14 cellular contexts compared by ENCODE assay signal in genomic region chr1:217275617-217276398, GRCh38.
A peak's percentile ranks its signal among the peaks of the same experiment; 100 is the strongest.
DNase-seq lines count a peak whose midpoint lies in the region; ATAC-seq and TF ChIP-seq lines count a peak whose summit lies in the region.
"Had no signal": no experiment of that assay in that cellular context is flagged by ENCODE, and none has a peak within 500 bp of the region (broad histone marks: within the 10 kb centered on the region; RNA-seq: fewer than 3 reads in every experiment).

No MANE protein-coding gene starts in this region.

- WGBS in heart left ventricle, 4 donors = 54 to 71% (median 67%) methylated on average over 6 of the region's 6 CpGs

- H3K27me3 ChIP-seq in uterus (no peaks in the 10 kb centered on the region), heart left ventricle (no peaks in the 10 kb centered on the region)

- H3K9me3 Mint-ChIP-seq in nephron = peaks cover 2% of the 10 kb centered on the region
- H3K9me3 Mint-ChIP-seq in activated T-helper 1 cell treated with anti-CD3 and anti-CD28 coated beads, Interleukin-12 subunit alpha, Interleukin-12 subunit beta, Interleukin-2, Interleukin-4 antibody, amounts not matched to agents 30 ng/mL and 10 ng/mL and 1 ng/mL, durations not matched to agents 14 hours and 24 hours and 36 hours = no peaks in the 10 kb centered on the region

- DNase-seq in Daoy (ENCODE audit: low read depth) (peak; percentile 5), NCI-H460 (ENCODE audit: extremely low read depth, low read depth) (peak; percentile 58), coronary artery (ENCODE audit: low spot score) (no peak), uterus (no peak), heart left ventricle (no peak)
- DNase-seq in activated T-helper 1 cell treated with anti-CD3 and anti-CD28 coated beads, Interleukin-12 subunit alpha, Interleukin-12 subunit beta, Interleukin-2, Interleukin-4 antibody, amounts not matched to agents 30 ng/mL and 10 ng/mL and 1 ng/mL, durations not matched to agents 14 hours and 24 hours and 36 hours (ENCODE audit: low spot score) = no peak
- DNase-seq: activated CD4-positive, alpha-beta T cell treated with anti-CD3 and anti-CD28 coated beads for 1 hour; CD4-positive, alpha-beta memory T cell; natural killer cell; NCI-H226 had no signal

- no peaks in the 10 kb centered on the region for H3K9me3 ChIP-seq in uterus
- no peaks in the 10 kb centered on the region for H3K9me3 ChIP-seq in heart left ventricle

- TF ChIP-seq POLR2A in uterus (IDR thresholded peaks at IDR 0.05) (no peak), heart left ventricle (IDR thresholded peaks at IDR 0.05) (no peak)

- H3K4me1 ChIP-seq in uterus (no peaks in the 10 kb centered on the region), heart left ventricle (no peaks in the 10 kb centered on the region)

- ATAC-seq in heart left ventricle (no peak), HG02938 (IDR thresholded peaks at IDR 0.05; ENCODE audit: unreplicated experiment) (no peak)
- ATAC-seq: natural killer cell; stimulated activated effector memory CD8-positive, alpha-beta T cell treated with anti-CD3 and anti-CD28 coated beads, Interleukin-12 subunit alpha, Interleukin-12 subunit beta, amount 100 ng/mL, for 72 hours had no signal

- TF ChIP-seq CTCF in coronary artery (IDR thresholded peaks at IDR 0.05) (no peak), nephron (IDR thresholded peaks at IDR 0.05; ENCODE audit: unreplicated experiment in 3 of 3) (no peak), uterus (IDR thresholded peaks at IDR 0.05) (no peak), heart left ventricle (IDR thresholded peaks at IDR 0.05) (no peak)

- intact Hi-C loops in activated T-helper 1 cell treated with anti-CD3 and anti-CD28 coated beads, Interleukin-12 subunit alpha, Interleukin-12 subunit beta, Interleukin-2, Interleukin-4 antibody, amounts not matched to agents 30 ng/mL and 10 ng/mL and 1 ng/mL, durations not matched to agents 14 hours and 24 hours and 36 hours (cut with micrococcal nuclease) = no loop called here
- intact Hi-C loops in uterus (cut with DNase I; ENCODE audit: low total_unique reads) = no loop called here
- intact Hi-C loops in heart left ventricle (cut with DNase I) = no loop called here

- H3K36me3 ChIP-seq in uterus = no peaks in the 10 kb centered on the region
- H3K36me3 ChIP-seq in heart left ventricle = no peaks in the 10 kb centered on the region

- H3K4me3 Mint-ChIP-seq in nephron = peak overlapping the region in 2 of 3 experiments; percentile 14 to 42
- no peak overlapping the region for H3K4me3 Mint-ChIP-seq in activated T-helper 1 cell treated with anti-CD3 and anti-CD28 coated beads, Interleukin-12 subunit alpha, Interleukin-12 subunit beta, Interleukin-2, Interleukin-4 antibody, amounts not matched to agents 30 ng/mL and 10 ng/mL and 1 ng/mL, durations not matched to agents 14 hours and 24 hours and 36 hours
- H3K4me3 Mint-ChIP-seq: CD4-positive, alpha-beta memory T cell; dendritic cell treated with granulocyte-macrophage colony-stimulating factor and Interleukin-4, amounts not matched to agents 40 ng/mL and 50 ng/mL, for 4 days; natural killer cell; stimulated activated effector memory CD8-positive, alpha-beta T cell treated with anti-CD3 and anti-CD28 coated beads, Interleukin-12 subunit alpha, Interleukin-12 subunit beta, amount 100 ng/mL, for 72 hours had no signal

- no peaks in the 10 kb centered on the region for H3K36me3 Mint-ChIP-seq in nephron (ENCODE audit: low read depth)
- no peaks in the 10 kb centered on the region for H3K36me3 Mint-ChIP-seq in activated T-helper 1 cell treated with anti-CD3 and anti-CD28 coated beads, Interleukin-12 subunit alpha, Interleukin-12 subunit beta, Interleukin-2, Interleukin-4 antibody, amounts not matched to agents 30 ng/mL and 10 ng/mL and 1 ng/mL, durations not matched to agents 14 hours and 24 hours and 36 hours (ENCODE audit: low read depth)
- H3K36me3 Mint-ChIP-seq: CD4-positive, alpha-beta memory T cell; natural killer cell; stimulated activated effector memory CD8-positive, alpha-beta T cell treated with anti-CD3 and anti-CD28 coated beads, Interleukin-12 subunit alpha, Interleukin-12 subunit beta, amount 100 ng/mL, for 72 hours had no signal

- H3K27ac ChIP-seq in coronary artery (peak overlapping the region; percentile 42 to 72), uterus (no peak overlapping the region), heart left ventricle (no peak overlapping the region)

- H3K4me1 Mint-ChIP-seq in nephron = peaks cover 18% of the 10 kb centered on the region
- H3K4me1 Mint-ChIP-seq in activated T-helper 1 cell treated with anti-CD3 and anti-CD28 coated beads, Interleukin-12 subunit alpha, Interleukin-12 subunit beta, Interleukin-2, Interleukin-4 antibody, amounts not matched to agents 30 ng/mL and 10 ng/mL and 1 ng/mL, durations not matched to agents 14 hours and 24 hours and 36 hours (ENCODE audit: low read depth) = no peaks in the 10 kb centered on the region
- H3K4me1 Mint-ChIP-seq: CD4-positive, alpha-beta memory T cell; natural killer cell; stimulated activated effector memory CD8-positive, alpha-beta T cell treated with anti-CD3 and anti-CD28 coated beads, Interleukin-12 subunit alpha, Interleukin-12 subunit beta, amount 100 ng/mL, for 72 hours had no signal

- H3K27ac Mint-ChIP-seq in nephron = peak overlapping the region; percentile 42 to 82 (median 72)
- no peak overlapping the region for H3K27ac Mint-ChIP-seq in activated T-helper 1 cell treated with anti-CD3 and anti-CD28 coated beads, Interleukin-12 subunit alpha, Interleukin-12 subunit beta, Interleukin-2, Interleukin-4 antibody, amounts not matched to agents 30 ng/mL and 10 ng/mL and 1 ng/mL, durations not matched to agents 14 hours and 24 hours and 36 hours
- H3K27ac Mint-ChIP-seq: CD4-positive, alpha-beta memory T cell; dendritic cell treated with granulocyte-macrophage colony-stimulating factor and Interleukin-4, amounts not matched to agents 40 ng/mL and 50 ng/mL, for 4 days; natural killer cell; stimulated activated effector memory CD8-positive, alpha-beta T cell treated with anti-CD3 and anti-CD28 coated beads, Interleukin-12 subunit alpha, Interleukin-12 subunit beta, amount 100 ng/mL, for 72 hours had no signal

- no peaks in the 10 kb centered on the region for H3K27me3 Mint-ChIP-seq in nephron (ENCODE audit: low read depth)
- H3K27me3 Mint-ChIP-seq in activated T-helper 1 cell treated with anti-CD3 and anti-CD28 coated beads, Interleukin-12 subunit alpha, Interleukin-12 subunit beta, Interleukin-2, Interleukin-4 antibody, amounts not matched to agents 30 ng/mL and 10 ng/mL and 1 ng/mL, durations not matched to agents 14 hours and 24 hours and 36 hours (ENCODE audit: insufficient read depth) = no peaks in the 10 kb centered on the region
- H3K27me3 Mint-ChIP-seq: CD4-positive, alpha-beta memory T cell; dendritic cell treated with granulocyte-macrophage colony-stimulating factor and Interleukin-4, amounts not matched to agents 40 ng/mL and 50 ng/mL, for 4 days had no signal

- H3K4me3 ChIP-seq in coronary artery (no peak overlapping the region), uterus (no peak overlapping the region), heart left ventricle (no peak overlapping the region)

Comparison
In these comparisons a context has a peak if more than half of its experiments do, and no peak if none do; other contexts are left out.
1. DNase-seq: peak in Daoy (single experiment) and NCI-H460 (single experiment); none in coronary artery (single experiment), activated T-helper 1 cell treated with anti-CD3 and anti-CD28 coated beads, Interleukin-12 subunit alpha, Interleukin-12 subunit beta, Interleukin-2, Interleukin-4 antibody, amounts not matched to agents 30 ng/mL and 10 ng/mL and 1 ng/mL, durations not matched to agents 14 hours and 24 hours and 36 hours (single experiment), uterus (0 of 2) and heart left ventricle (0 of 5).
2. H3K27ac ChIP-seq: peak in coronary artery (2 of 2); none in uterus (0 of 2) and heart left ventricle (0 of 12).